Comparison of ENCODE assay signal across 17 cellular contexts in the genomic region with DNA sequence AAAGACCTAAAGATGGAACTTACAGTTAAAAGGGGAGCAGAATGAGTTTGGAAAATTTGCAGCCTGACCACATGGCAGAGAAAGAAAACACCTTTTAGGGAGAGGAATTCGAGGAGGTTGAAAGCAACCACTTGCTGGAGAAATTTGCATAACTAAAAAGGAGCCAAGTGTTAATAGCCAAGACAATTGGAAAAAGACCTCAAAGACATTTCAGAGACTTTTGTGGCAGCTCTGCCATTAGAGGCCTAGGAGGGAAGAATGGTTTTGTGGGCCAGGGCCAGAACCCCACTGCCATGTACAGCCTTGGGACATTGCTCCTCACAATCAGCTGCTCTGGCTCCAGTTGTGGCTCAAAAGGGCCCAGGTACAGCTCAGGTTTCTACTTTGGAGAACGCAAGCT.
DNase-seq lines count a peak whose midpoint lies in the region; ATAC-seq, FAIRE-seq and TF ChIP-seq lines count a peak whose summit lies in the region.
"Had no signal": no experiment of that assay in that cellular context is flagged by ENCODE, and none has a peak within 500 bp of the region (broad histone marks: within the 10 kb centered on the region; RNA-seq: fewer than 3 reads in every experiment).

No MANE protein-coding gene starts in this region.

- H3K9me3 Mint-ChIP-seq in nephron, result no peaks in the 10 kb centered on the region
- H3K9me3 Mint-ChIP-seq: CD4-positive, alpha-beta T cell had no signal

- H3K23ac ChIP-seq in H1 (ENCODE audit: insufficient read length), result no peak overlapping the region

- TF ChIP-seq EP300 in H1 (IDR thresholded peaks at IDR 0.05; ENCODE audit: borderline replicate concordance in 1 of 2, low read depth in 2 of 2, low read length in 2 of 2), result no peak

- H3K4me3 ChIP-seq in H1 (ENCODE audit: extremely low read depth in 1 of 4, insufficient read depth in 2 of 4, low read depth in 3 of 4, low read length in 4 of 4) (no peak overlapping the region), iPS DF 6.9 (ENCODE audit: low read length) (no peak overlapping the region)
- H3K4me3 ChIP-seq: GM12878 had no signal

- H3K79me2 ChIP-seq in H1 (ENCODE audit: control insufficient read depth in 1 of 2, insufficient read depth in 2 of 2, low read length in 2 of 2), result no peaks in the 10 kb centered on the region

- DNase-seq in HTR-8/SVneo (ENCODE audit: insufficient read length, low spot score), result no peak
- DNase-seq in H1 (ENCODE audit: low read depth in 1 of 2, low spot score in 2 of 2), result peak in 1 of 2 experiments; percentile 13
- DNase-seq in iPS DF 6.9 (ENCODE audit: low read depth, low spot score), result peak; percentile 27
- DNase-seq in NCI-H2196 treated with DMSO at 0.1 percent for 48 hours (lab: John Stamatoyannopoulos, UW; ENCODE audit: unreplicated experiment), result no peak
- DNase-seq in NCI-H82 treated with DMSO at 0.1 percent for 48 hours (lab: John Stamatoyannopoulos, UW; ENCODE audit: unreplicated experiment), result no peak
- DNase-seq: C1 segment of cervical spinal cord; Calu3; CD4-positive, alpha-beta T cell; DMS 273 treated with DMSO at 0.1 percent for 48 hours; GOT3; HCEC 1CT; HFFc6 had no signal

- peak overlapping the region; percentile 74; the same call in 1 of the 2 replicates for H3K18ac ChIP-seq in H1 (ENCODE audit: extremely low read depth, low read length)

- H3K9ac ChIP-seq in H1 (replicated peaks in 1 of 4; ENCODE audit: extremely low read depth in 1 of 4, low read depth in 3 of 4, low read length in 3 of 4), result no peak overlapping the region

- peak overlapping the region in 2 of 3 experiments; percentile 14 to 76 for H3K27ac Mint-ChIP-seq in nephron
- H3K27ac Mint-ChIP-seq: B cell; CD4-positive, alpha-beta T cell; HFFc6 had no signal

- peaks cover 2 to 10% (median 4%) of the 10 kb centered on the region in 4 experiments; a peak in 6 of 7 replicates for H3K4me1 ChIP-seq in H1 (replicated peaks in 1 of 4; ENCODE audit: control insufficient read depth in 3 of 4, insufficient read depth in 4 of 4, low read length in 3 of 4)
- H3K4me1 ChIP-seq in iPS DF 6.9 (ENCODE audit: control insufficient read depth, insufficient read depth, low read length), result peaks cover 2% of the 10 kb centered on the region

- 59% methylated on average over 2 of the region's 2 CpGs; no CpG with 5 or more reads in 1 of the 2 experiments for WGBS in H1 (ENCODE audit: extremely low coverage in 1 of 2, insufficient coverage in 1 of 2, insufficient read length in 1 of 2, insufficient replicate concordance in 2 of 2, low coverage in 1 of 2, low lambda C conversion rate in 2 of 2, missing lambda C conversion rate in 1 of 2), 2 experiments
- WGBS in iPS DF 6.9 (ENCODE audit: insufficient coverage, insufficient read length), result no CpG with 5 or more reads among the region's 2 CpGs

- H4K20me1 ChIP-seq in H1 (replicated peaks in 1 of 2; ENCODE audit: control insufficient read depth in 1 of 2, insufficient read depth in 2 of 2, low read length in 2 of 2), result no peaks in the 10 kb centered on the region

- H4K5ac ChIP-seq in H1 (ENCODE audit: insufficient read length, low read depth, low read length), result no peak overlapping the region

- FAIRE-seq in HTR-8/SVneo (lab: Jason Lieb, UNC), result peak; percentile 26
- peak; percentile 84 for FAIRE-seq in H1 (lab: Jason Lieb, UNC)
- FAIRE-seq: A204.1, GM12878 had no signal

- H3K9me3 ChIP-seq in H1 (ENCODE audit: insufficient read depth in 2 of 2, low read depth in 1 of 2, low read length in 1 of 2) (no peaks in the 10 kb centered on the region), iPS DF 6.9 (ENCODE audit: control insufficient read depth, insufficient read depth, low read length) (no peaks in the 10 kb centered on the region)

- no peak overlapping the region for H2AK5ac ChIP-seq in H1 (ENCODE audit: low read depth, low read length)

- POLR2A ChIA-PET in H1 (lab: Charles Lee; ENCODE audit: partially characterized antibody), result no interaction called here

- no peak overlapping the region for H3K4me3 Mint-ChIP-seq in nephron
- H3K4me3 Mint-ChIP-seq: B cell; CD4-positive, alpha-beta T cell; HFFc6 had no signal

- H3K4me1 Mint-ChIP-seq in nephron, result peaks cover 26% of the 10 kb centered on the region
- H3K4me1 Mint-ChIP-seq: B cell had no signal

- no peaks in the 10 kb centered on the region for H3K27me3 Mint-ChIP-seq in nephron (ENCODE audit: low read depth)
- H3K27me3 Mint-ChIP-seq: B cell had no signal

- no peak overlapping the region for H3K56ac ChIP-seq in H1 (replicated peaks; ENCODE audit: insufficient read length, low read depth, low read length)

- peaks cover 0 to 3% (median 0%) of the 10 kb centered on the region in 4 experiments; a peak in 3 of 7 replicates for H3K27me3 ChIP-seq in H1 (replicated peaks in 1 of 4; ENCODE audit: control insufficient read depth in 3 of 4, extremely low read depth in 1 of 4, insufficient read depth in 3 of 4, low read length in 3 of 4)
- H3K27me3 ChIP-seq in iPS DF 6.9 (ENCODE audit: control insufficient read depth, insufficient read depth, low read length), result no peaks in the 10 kb centered on the region

- H2BK15ac ChIP-seq in H1 (ENCODE audit: low read length), result no peak overlapping the region

- TF ChIP-seq CTCF in H1 (IDR thresholded peaks at IDR 0.05; ENCODE audit: control extremely low read depth in 1 of 3, insufficient read depth in 1 of 3, low read depth in 1 of 3, low read length in 3 of 3), result no peak
- TF ChIP-seq CTCF in nephron (IDR thresholded peaks at IDR 0.05; ENCODE audit: unreplicated experiment in 3 of 3), result no peak

- no peaks in the 10 kb centered on the region for H3K79me1 ChIP-seq in H1 (ENCODE audit: low read depth, low read length)

- no peak overlapping the region for H4K91ac ChIP-seq in H1 (replicated peaks; ENCODE audit: insufficient read length, low read length)

- no peaks in the 10 kb centered on the region for H3K36me3 Mint-ChIP-seq in nephron (ENCODE audit: low read depth)

- H2BK120ac ChIP-seq in H1 (replicated peaks; ENCODE audit: low read depth, low read length), result peak overlapping the region; percentile 85

- H3K36me3 ChIP-seq in H1 (ENCODE audit: control insufficient read depth in 2 of 4, insufficient read depth in 4 of 4, low read length in 3 of 4), result no peaks in the 10 kb centered on the region
- H3K36me3 ChIP-seq in iPS DF 6.9 (ENCODE audit: control insufficient read depth, insufficient read depth, low read length), result no peaks in the 10 kb centered on the region

- peak overlapping the region; percentile 34 to 59; a peak in 3 of 4 replicates for H3K4me2 ChIP-seq in H1 (ENCODE audit: insufficient read depth in 1 of 2, low read depth in 2 of 2, low read length in 2 of 2)

- H3K27ac ChIP-seq in H1 (ENCODE audit: low read depth, low read length) (no peak overlapping the region), iPS DF 6.9 (ENCODE audit: low read length) (no peak overlapping the region)

- peak overlapping the region; percentile 87; the same call in 1 of the 2 replicates for H2BK5ac ChIP-seq in H1 (ENCODE audit: low read depth, low read length)

- no peak for TF ChIP-seq POLR2A in H1 (IDR thresholded peaks at IDR 0.05; ENCODE audit: control extremely low read depth in 1 of 2, low read depth in 2 of 2, low read length in 2 of 2)

- no peaks in the 10 kb centered on the region for H3K23me2 ChIP-seq in H1 (ENCODE audit: low read depth, low read length)

- no peak overlapping the region; the same call in 1 of the 2 replicates for H2AFZ ChIP-seq in H1 (ENCODE audit: low read length)

- CTCF ChIA-PET in H1 (lab: Charles Lee; ENCODE audit: partially characterized antibody), result interaction anchor here (1.0 to 2.2 kb wide), 3 partner anchors 14 to 137 kb away, joined by 4 to 7 read pairs (median 4); no protein-coding TSS in a partner anchor

- H3K14ac ChIP-seq in H1 (ENCODE audit: insufficient read length), result no peak overlapping the region

- no peak overlapping the region for H3K4ac ChIP-seq in H1 (replicated peaks; ENCODE audit: insufficient read length, low read depth, low read length)

- peak overlapping the region; percentile 80; the same call in 1 of the 2 replicates for H2BK12ac ChIP-seq in H1 (ENCODE audit: low read depth, low read length)

- TF ChIP-seq RAD21 in H1 (IDR thresholded peaks at IDR 0.05 in 1 of 2, conservative IDR thresholded peaks at IDR 0.05 in 1 of 2; ENCODE audit: low read depth in 2 of 2, low read length in 2 of 2), result no peak

- H2BK20ac ChIP-seq in H1 (ENCODE audit: low read length), result no peak overlapping the region

- no peak for ATAC-seq in HG03025 (IDR thresholded peaks at IDR 0.05; ENCODE audit: low FRiP score, unreplicated experiment)
- ATAC-seq: GM12878 had no signal

- no peak overlapping the region for H4K8ac ChIP-seq in H1 (ENCODE audit: extremely low read depth, insufficient read depth, low read length)

TF ChIP-seq in H1, 55 proteins besides CTCF, POLR2A, EP300 and RAD21:
- TF ChIP-seq SIN3A (conservative IDR thresholded peaks at IDR 0.05 in 1 of 2, IDR thresholded peaks at IDR 0.05 in 1 of 2; ENCODE audit: low read depth in 1 of 2, low read length in 2 of 2) (no peak), YY1 (IDR thresholded peaks at IDR 0.05; ENCODE audit: low read depth, low read length) (0 out of 2 replicates have a peak, but pooled peaks have one; percentile 41), NANOG (IDR thresholded peaks at IDR 0.05; ENCODE audit: insufficient read depth, low read depth, low read length, poor library complexity, severe bottlenecking) (peak; percentile 77), SUZ12 (IDR thresholded peaks at IDR 0.05; ENCODE audit: low read length) (no peak), POU5F1 (IDR thresholded peaks at IDR 0.05; ENCODE audit: low read depth, low read length) (peak; percentile 68; the same call in 1 of the 2 replicates)
- TF ChIP-seq, protein P1, sequence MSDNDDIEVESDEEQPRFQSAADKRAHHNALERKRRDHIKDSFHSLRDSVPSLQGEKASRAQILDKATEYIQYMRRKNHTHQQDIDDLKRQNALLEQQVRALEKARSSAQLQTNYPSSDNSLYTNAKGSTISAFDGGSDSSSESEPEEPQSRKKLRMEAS (IDR thresholded peaks at IDR 0.05), result peak; percentile 77; the same call in 1 of the 2 replicates
- TF ChIP-seq, protein P2, sequence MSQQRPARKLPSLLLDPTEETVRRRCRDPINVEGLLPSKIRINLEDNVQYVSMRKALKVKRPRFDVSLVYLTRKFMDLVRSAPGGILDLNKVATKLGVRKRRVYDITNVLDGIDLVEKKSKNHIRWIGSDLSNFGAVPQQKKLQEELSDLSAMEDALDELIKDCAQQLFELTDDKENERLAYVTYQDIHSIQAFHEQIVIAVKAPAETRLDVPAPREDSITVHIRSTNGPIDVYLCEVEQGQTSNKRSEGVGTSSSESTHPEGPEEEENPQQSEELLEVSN (IDR thresholded peaks at IDR 0.05), result peak; percentile 74; the same call in 1 of the 2 replicates
